In the genomic region with DNA sequence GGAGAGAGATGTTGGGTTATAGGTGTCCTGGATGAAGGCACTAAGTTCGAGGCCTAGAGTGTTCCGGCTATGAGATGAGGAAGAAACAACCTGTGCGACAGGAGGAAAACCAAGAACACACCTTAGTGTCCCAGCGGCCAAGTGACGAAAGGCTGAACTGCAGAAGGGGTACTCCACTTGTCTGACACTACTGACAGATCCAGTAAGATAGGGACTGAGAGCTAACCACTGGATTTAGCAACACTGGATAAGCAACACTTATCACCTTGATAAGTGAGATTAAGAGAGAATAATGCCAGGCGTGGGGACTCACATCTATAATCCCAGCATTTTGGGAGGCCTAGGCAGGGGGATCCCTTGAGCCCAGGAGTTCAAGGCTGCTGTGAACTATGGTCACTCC, we compare ENCODE assay signal across 25 cellular contexts. TPM values are rescaled to one million over a fixed set of nuclear protein-coding genes. Genes with fewer than 3 reads are reported as not detected.
A peak's percentile ranks its signal among the peaks of the same experiment; 100 is the strongest.
DNase-seq lines count a peak whose midpoint lies in the region; ATAC-seq, FAIRE-seq and TF ChIP-seq lines count a peak whose summit lies in the region.
"Had no signal": no experiment of that assay in that cellular context is flagged by ENCODE, and none has a peak within 500 bp of the region (broad histone marks: within the 10 kb centered on the region; RNA-seq: fewer than 3 reads in every experiment).

No MANE protein-coding gene starts in this region.

- intact Hi-C loops in GM12878 (cut with micrococcal nuclease; ENCODE audit: unreplicated experiment): no loop called here

- peaks cover 99% of the 10 kb centered on the region for H3K79me2 ChIP-seq in DND-41 (ENCODE audit: insufficient read depth, low read length)
- peaks cover 92% of the 10 kb centered on the region for H3K79me2 ChIP-seq in GM12878 (ENCODE audit: control insufficient read depth, insufficient read depth, low read length)

- H3K4me1 ChIP-seq in DND-41 (ENCODE audit: insufficient read depth, low read length) (peaks cover 42% of the 10 kb centered on the region), GM12878 (ENCODE audit: control insufficient read depth, insufficient read depth, low read length) (peaks cover 18% of the 10 kb centered on the region), neutrophil (ENCODE audit: control insufficient read depth in 1 of 2, insufficient read depth in 1 of 2, low read depth in 1 of 2, low read length in 1 of 2) (peaks cover 96% of the 10 kb centered on the region in 2 experiments)
- H3K4me1 ChIP-seq: SJCRH30 had no signal

- FAIRE-seq in GM12878 (lab: Jason Lieb, UNC): no peak
- FAIRE-seq: A549, GM19239, H54 had no signal

- H3K4me3 ChIP-seq in DND-41 (ENCODE audit: low read depth in 1 of 2, low read length in 2 of 2) (no peak overlapping the region), GM12878 (no peak overlapping the region), neutrophil (ENCODE audit: low read depth in 1 of 2, low read length in 1 of 2) (peak overlapping the region; percentile 23 to 41)
- H3K4me3 ChIP-seq: A549, SJCRH30 had no signal

- no peak for TF ChIP-seq EP300 in GM12878 (IDR thresholded peaks at IDR 0.05; ENCODE audit: borderline replicate concordance in 1 of 2, control insufficient read depth in 1 of 2, low read depth in 2 of 2, low read length in 2 of 2)

- no peak for TF ChIP-seq RAD21 in GM12878 (IDR thresholded peaks at IDR 0.05; ENCODE audit: insufficient read depth, low read depth, low read length)

- CTCF ChIA-PET in GM12878 (lab: Yijun Ruan, JAX): interaction anchor here (1.1 to 3.1 kb wide), 2 partner anchors 10 to 63 kb away, joined by 4 to 16 read pairs; no protein-coding TSS in a partner anchor

- no peak for TF ChIP-seq POLR2A in GM12878 (IDR thresholded peaks at IDR 0.05; ENCODE audit: low read depth, low read length)

- SMC1A ChIA-PET in GM12878 (lab: Charles Lee; ENCODE audit: uncharacterized antibody, unreplicated experiment): interaction anchor here (0.6 to 3.5 kb wide), 4 partner anchors 11 to 18 kb away, joined by 3 to 16 read pairs (median 4); no protein-coding TSS in a partner anchor

- H4K20me1 ChIP-seq in DND-41 (ENCODE audit: insufficient read depth, low read length) (peaks cover 76% of the 10 kb centered on the region), GM12878 (ENCODE audit: control insufficient read depth, insufficient read depth) (peaks cover 7% of the 10 kb centered on the region)

- H3K27ac ChIP-seq in DND-41 (ENCODE audit: low read length) (peak overlapping the region; percentile 50; the same call in 1 of the 2 replicates), GM12878 (ENCODE audit: control insufficient read depth, insufficient read depth) (no peak overlapping the region), neutrophil (peak overlapping the region; percentile 98)
- H3K27ac ChIP-seq: A549, HL-60, SJCRH30 had no signal

- H3K9me3 ChIP-seq in DND-41 (ENCODE audit: insufficient read depth, low read length, severe bottlenecking) (no peaks in the 10 kb centered on the region), GM12878 (replicated peaks; ENCODE audit: control insufficient read depth, insufficient read depth, low read length) (no peaks in the 10 kb centered on the region), neutrophil (no peaks in the 10 kb centered on the region)
- H3K9me3 ChIP-seq: A549, SJCRH30 had no signal

- TF ChIP-seq CTCF in DND-41 (IDR thresholded peaks at IDR 0.05; ENCODE audit: borderline replicate concordance, extremely low read depth, low read length, poor library complexity, severe bottlenecking) (no peak), GM12878 (IDR thresholded peaks at IDR 0.05 in 2 of 3, conservative IDR thresholded peaks at IDR 0.05 in 1 of 3; ENCODE audit: control insufficient read depth in 2 of 3, extremely low read depth in 1 of 3, insufficient read depth in 1 of 3, low read depth in 3 of 3, low read length in 3 of 3) (no peak), neutrophil (IDR thresholded peaks at IDR 0.05) (no peak)

- peak overlapping the region; percentile 36; the same call in 1 of the 2 replicates for H3K4me2 ChIP-seq in DND-41 (ENCODE audit: insufficient read depth, low read length)
- H3K4me2 ChIP-seq in GM12878 (ENCODE audit: control insufficient read depth, insufficient read depth): peak overlapping the region; percentile 38
- H3K4me2 ChIP-seq: A549 had no signal

- whole genome bisulfite sequencing in GM12878 (ENCODE audit: insufficient coverage, insufficient replicate concordance, low lambda C conversion rate, missing lambda C conversion rate): 97% methylated on average over 6 of the region's 6 CpGs

- BruUV-seq in GM12878 (replicated peaks; lab: Mats Ljungman, UMichigan): no TSS peak

- peaks cover 86% of the 10 kb centered on the region for H3K36me3 ChIP-seq in DND-41 (ENCODE audit: insufficient read depth, low read length)
- peaks cover 7 to 40% of the 10 kb centered on the region in 2 experiments for H3K36me3 ChIP-seq in GM12878 (ENCODE audit: control insufficient read depth in 2 of 2, insufficient read depth in 2 of 2, low read length in 1 of 2)
- peaks cover 100% of the 10 kb centered on the region for H3K36me3 ChIP-seq in neutrophil

- in situ Hi-C loops in GM12878 (cut with MboI): no loop called here

- POLR2A ChIA-PET in GM12878 (lab: Charles Lee): interaction anchor here (0.5 to 3.4 kb wide), 3 partner anchors 10 to 124 kb away, joined by 3 to 15 read pairs (median 6); no protein-coding TSS in a partner anchor

- RAD21 ChIA-PET in GM12878 (lab: Charles Lee; ENCODE audit: unreplicated experiment): interaction anchor here (0.8 to 12.5 kb wide), 2 partner anchors 10 to 14 kb away, joined by 3 to 192 read pairs; no protein-coding TSS in a partner anchor

- H2AFZ ChIP-seq in DND-41 (ENCODE audit: low read depth, low read length) (no peak overlapping the region), GM12878 (ENCODE audit: control insufficient read depth, low read depth, low read length) (no peak overlapping the region)

- H3K27me3 ChIP-seq in DND-41 (ENCODE audit: insufficient read depth, low read length, poor library complexity) (no peaks in the 10 kb centered on the region), GM12878 (replicated peaks in 1 of 2; ENCODE audit: control insufficient read depth in 2 of 2, insufficient read depth in 2 of 2, low read length in 1 of 2) (no peaks in the 10 kb centered on the region), neutrophil (no peaks in the 10 kb centered on the region)
- H3K27me3 ChIP-seq: SJCRH30 had no signal

- ATAC-seq in DND-41 (ENCODE audit: insufficient read depth, low read depth) (no peak), GM12878 (no peak), GM19467 (IDR thresholded peaks at IDR 0.05; ENCODE audit: unreplicated experiment) (no peak), GM21786 (IDR thresholded peaks at IDR 0.05; ENCODE audit: unreplicated experiment) (no peak)
- ATAC-seq: A549, PC-3, Right ventricle myocardium inferior, SK-N-SH treated with all-trans-retinoic acid at 6 μM for 48 hours had no signal

- H3K9ac ChIP-seq in DND-41 (ENCODE audit: low read depth, low read length) (no peak overlapping the region), GM12878 (ENCODE audit: control insufficient read depth, insufficient read depth, low read length) (no peak overlapping the region)

- DNase-seq in DND-41: no peak
- no peak for DNase-seq in GM12878 (ENCODE audit: low read depth, low spot score)
- no peak for DNase-seq in NCI-H128 (lab: John Stamatoyannopoulos, UW; ENCODE audit: unreplicated experiment)
- no peak for DNase-seq in NCI-H2171 treated with DMSO at 0.1 percent for 48 hours (lab: John Stamatoyannopoulos, UW)
- DNase-seq: AML-193, C1 segment of cervical spinal cord, Calu3, NCI-H1092, NCI-H1436, NCI-H1930, NCI-H2107, NCI-H446, NCI-H524 treated with DMSO at 0.1 percent for 48 hours, NCI-H774, PC-3, SJCRH30 had no signal

TF ChIP-seq in GM12878, 131 proteins besides CTCF, POLR2A, EP300 and RAD21 (continues in another document):
- no peak for TF ChIP-seq PBX3 (IDR thresholded peaks at IDR 0.05; ENCODE audit: insufficient replicate concordance, low read depth, low read length)
- no peak for TF ChIP-seq KLF5 (IDR thresholded peaks at IDR 0.05; ENCODE audit: partially characterized antibody)
- TF ChIP-seq ZZZ3 (IDR thresholded peaks at IDR 0.05; ENCODE audit: control insufficient read depth, insufficient read length, low read depth): no peak
- no peak for TF ChIP-seq YBX1 (IDR thresholded peaks at IDR 0.05)

RNA-seq across cellular contexts. Expression of gene XPO6, which starts 7.1 kb away (rescaled TPM):
- 640 and 681 TPM in 2 replicates for total RNA-seq in GM12878 (2013; cell fraction: nucleolus; rRNA removed)
- 117 and 134 TPM in 2 replicates for total RNA-seq in GM12878 (2014; rRNA removed)
- total RNA-seq in GM12878 (2014; rRNA removed; fragmentation: Illumina TruSeq; extraction: Trizol): 79.2 and 86.3 TPM in 2 replicates
- 178 and 180 TPM in 2 replicates for total RNA-seq in GM12878 (2021)
- 101 TPM for polyA plus RNA-seq in GM12878 (2011; ENCODE audit: low read depth)
- 233 and 246 TPM in 2 replicates for polyA plus RNA-seq in GM12878 (2011; rRNA removed)
- 320 and 350 TPM in 2 replicates for polyA plus RNA-seq in GM12878 (2011; cell fraction: cytosol; rRNA removed)
- 448 and 489 TPM in 2 replicates for polyA plus RNA-seq in GM12878 (2011; cell fraction: nucleus; rRNA removed)
- polyA plus RNA-seq in GM12878 (2012): 110 and 124 TPM in 2 replicates
- polyA plus RNA-seq in GM12878 (2014; fragmentation: Illumina TruSeq; extraction: Trizol): 136 and 149 TPM in 2 replicates
- polyA plus RNA-seq in GM12878 (2014; fragmentation: Nextera tagmentation; extraction: Ambion mirVana): 10 to 100 TPM in 1 of 2 experiments, 1 to 10 TPM in 1; 9.9 to 26.8 TPM
- 143 and 152 TPM in 2 replicates for polyA plus RNA-seq in GM12878 (2014; rRNA removed)
- polyA plus RNA-seq in GM12878 (2016; fragmentation: Nextera tagmentation; extraction: Ambion mirVana): 10 to 100 TPM; 55.0 to 55.2 TPM
- 462 and 470 TPM in 2 replicates for polyA minus RNA-seq in GM12878 (2011; rRNA and poly(A)+ RNA removed)
- 122 and 141 TPM in 2 replicates for polyA minus RNA-seq in GM12878 (2011; cell fraction: cytosol; rRNA and poly(A)+ RNA removed)
- polyA minus RNA-seq in GM12878 (2011; cell fraction: nucleus; rRNA and poly(A)+ RNA removed): 280 and 319 TPM in 2 replicates

Comparison
In these comparisons a context has a peak if more than half of its experiments do, and no peak if none do; other contexts are left out.
1. H3K4me3 ChIP-seq: peak in neutrophil (2 of 2); none in DND-41 (0 of 2) and GM12878 (single experiment).